ENCODE assay signal across 23 cellular contexts in the genomic region with DNA sequence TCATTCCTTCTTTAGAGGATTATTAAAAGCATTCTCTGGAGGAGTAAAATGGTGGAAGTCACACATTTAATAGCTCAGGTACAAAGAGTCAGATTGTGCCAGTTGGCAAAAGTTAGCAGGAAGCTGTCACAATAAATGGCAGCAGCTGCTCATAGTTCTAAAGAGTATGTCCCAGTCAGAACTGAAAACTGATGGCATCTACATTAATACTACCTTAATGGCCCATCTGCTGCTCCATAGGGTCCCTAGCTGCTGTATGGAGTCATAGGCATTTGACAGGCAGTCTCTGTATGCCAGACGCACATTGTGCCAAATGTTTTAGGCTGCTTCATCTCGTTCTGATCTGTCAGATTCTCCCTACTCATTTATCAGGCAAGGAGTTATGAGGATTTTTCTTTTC.
DNase-seq lines count a peak whose midpoint lies in the region; ATAC-seq and TF ChIP-seq lines count a peak whose summit lies in the region.
"Had no signal": no experiment of that assay in that cellular context is flagged by ENCODE, and none has a peak within 500 bp of the region (broad histone marks: within the 10 kb centered on the region; RNA-seq: fewer than 3 reads in every experiment).

No MANE protein-coding gene starts in this region.

- H3K4me2 ChIP-seq in HCT116 (ENCODE audit: low read length) (no peak overlapping the region), neural progenitor cell (no peak overlapping the region)
- H3K4me2 ChIP-seq: BLaER1 treated with 17β-estradiol and CSF1 and Interleukin-3, amounts not matched to agents 10 nM and 100 nM had no signal

- H3K4me3 Mint-ChIP-seq in neural progenitor cell: no peak overlapping the region
- H3K4me3 Mint-ChIP-seq in mesothelial cell of epicardium: no peak overlapping the region
- H3K4me3 Mint-ChIP-seq: CD4-positive, alpha-beta memory T cell had no signal

- H3K27me3 Mint-ChIP-seq in neural progenitor cell (ENCODE audit: insufficient read depth, low read depth): peaks cover 4% of the 10 kb centered on the region
- no peaks in the 10 kb centered on the region for H3K27me3 Mint-ChIP-seq in mesothelial cell of epicardium (ENCODE audit: low read depth)
- H3K27me3 Mint-ChIP-seq: CD4-positive, alpha-beta memory T cell had no signal

- H3F3A ChIP-seq in neural progenitor cell (ENCODE audit: low read depth): no peaks in the 10 kb centered on the region

- POLR2A ChIA-PET in HCT116 (lab: Charles Lee): no interaction called here

- H3K9me2 ChIP-seq in HCT116 (ENCODE audit: insufficient read depth): no peaks in the 10 kb centered on the region

- H3K9ac ChIP-seq in HCT116 (ENCODE audit: low read length) (no peak overlapping the region), neural progenitor cell (no peak overlapping the region)
- H3K9ac ChIP-seq: BLaER1 treated with 17β-estradiol and CSF1 and Interleukin-3, amounts not matched to agents 10 nM and 100 nM had no signal

- DNase-seq in DMS53 (lab: John Stamatoyannopoulos, UW): peak; percentile 7
- DNase-seq in DMS53 treated with DMSO at 0.1 percent for 48 hours (lab: John Stamatoyannopoulos, UW; ENCODE audit: unreplicated experiment): no peak
- no peak for DNase-seq in HCT116 (ENCODE audit: low read depth, low spot score)
- peak; percentile 76 to 95 for DNase-seq in NCI-H524 (lab: John Stamatoyannopoulos, UW)
- no peak for DNase-seq in neural progenitor cell (ENCODE audit: low spot score)
- no peak for DNase-seq in activated naive CD4-positive, alpha-beta T cell treated with Interleukin-2 at 50 U/mL for 16 hours
- no peak for DNase-seq in mesothelial cell of epicardium (ENCODE audit: low spot score in 2 of 2, unreplicated experiment in 2 of 2)
- DNase-seq: ACHN; Caco-2; CD4-positive, alpha-beta memory T cell; DMS153; GF-D8; H7; KBM-7; MM.1S; NCI-H1048; NCI-H1436 treated with DMSO at 0.1 percent for 48 hours; SIG-M5 had no signal

- no peak for TF ChIP-seq CTCF in HCT116 (IDR thresholded peaks at IDR 0.05 in 2 of 3, conservative IDR thresholded peaks at IDR 0.05 in 1 of 3; ENCODE audit: borderline replicate concordance in 1 of 3, insufficient read depth in 1 of 3, low read depth in 2 of 3, low read length in 2 of 3)
- TF ChIP-seq CTCF in neural progenitor cell (IDR thresholded peaks at IDR 0.05): no peak
- TF ChIP-seq CTCF in mesothelial cell of epicardium (IDR thresholded peaks at IDR 0.05; ENCODE audit: unreplicated experiment): no peak

- no peaks in the 10 kb centered on the region for H3K79me2 ChIP-seq in HCT116 (ENCODE audit: insufficient read depth, low read length)
- no peaks in the 10 kb centered on the region for H3K79me2 ChIP-seq in neural progenitor cell (ENCODE audit: low read depth)

- H2AFZ ChIP-seq in HCT116 (ENCODE audit: low read depth, low read length, poor library complexity, severe bottlenecking) (peak overlapping the region; percentile 27), neural progenitor cell (replicated peaks) (peak overlapping the region; percentile 29)

- H3K9me3 ChIP-seq in HCT116 (ENCODE audit: control insufficient read depth in 1 of 2, insufficient read depth in 1 of 2, low read depth in 1 of 2, low read length in 2 of 2) (no peaks in the 10 kb centered on the region), neural progenitor cell (ENCODE audit: low read depth) (no peaks in the 10 kb centered on the region)
- H3K9me3 ChIP-seq: BLaER1 treated with 17β-estradiol and CSF1 and Interleukin-3, amounts not matched to agents 10 nM and 100 nM; Caco-2 had no signal

- no peak overlapping the region for H3K4me3 ChIP-seq in HCT116 (replicated peaks in 1 of 2; ENCODE audit: low read depth in 1 of 2, low read length in 2 of 2)
- H3K4me3 ChIP-seq in neural progenitor cell: no peak overlapping the region
- H3K4me3 ChIP-seq: BLaER1 treated with 17β-estradiol and CSF1 and Interleukin-3, amounts not matched to agents 10 nM and 100 nM had no signal

- CTCF ChIA-PET in HCT116 (lab: Charles Lee): no interaction called here

- H3K36me3 Mint-ChIP-seq in neural progenitor cell (no peaks in the 10 kb centered on the region), mesothelial cell of epicardium (no peaks in the 10 kb centered on the region)
- H3K36me3 Mint-ChIP-seq: CD4-positive, alpha-beta memory T cell had no signal

- H4K20me1 ChIP-seq in HCT116 (ENCODE audit: insufficient read depth) (no peaks in the 10 kb centered on the region), neural progenitor cell (ENCODE audit: low read depth) (no peaks in the 10 kb centered on the region)
- H4K20me1 ChIP-seq: BLaER1 treated with 17β-estradiol and CSF1 and Interleukin-3, amounts not matched to agents 10 nM and 100 nM had no signal

- H3K36me3 ChIP-seq in HCT116 (ENCODE audit: control insufficient read depth in 1 of 2, insufficient read depth in 2 of 2, low read length in 2 of 2) (no peaks in the 10 kb centered on the region), neural progenitor cell (no peaks in the 10 kb centered on the region)
- H3K36me3 ChIP-seq: BLaER1 treated with 17β-estradiol and CSF1 and Interleukin-3, amounts not matched to agents 10 nM and 100 nM had no signal

- no peak for TF ChIP-seq RAD21 in HCT116 (IDR thresholded peaks at IDR 0.05; ENCODE audit: low read depth)

- H3K27me3 ChIP-seq in HCT116 (ENCODE audit: insufficient read depth, low read length) (no peaks in the 10 kb centered on the region), neural progenitor cell (no peaks in the 10 kb centered on the region)
- H3K27me3 ChIP-seq: BLaER1 treated with 17β-estradiol and CSF1 and Interleukin-3, amounts not matched to agents 10 nM and 100 nM had no signal

- no TSS peak for BruUV-seq in HCT116 (replicated peaks; lab: Mats Ljungman, UMichigan)

- H3K4me1 ChIP-seq in HCT116 (ENCODE audit: control insufficient read depth in 1 of 2, insufficient read depth in 2 of 2, low read length in 2 of 2): no peaks in the 10 kb centered on the region
- peaks cover 6% of the 10 kb centered on the region for H3K4me1 ChIP-seq in neural progenitor cell
- H3K4me1 ChIP-seq: BLaER1 treated with 17β-estradiol and CSF1 and Interleukin-3, amounts not matched to agents 10 nM and 100 nM; Caco-2 had no signal

- TF ChIP-seq POLR2A in HCT116 (IDR thresholded peaks at IDR 0.05; ENCODE audit: borderline replicate concordance, extremely low read depth, insufficient read depth, insufficient read length): no peak

- ATAC-seq in HCT116: no peak
- ATAC-seq in HG02981 (IDR thresholded peaks at IDR 0.05; ENCODE audit: unreplicated experiment): no peak
- ATAC-seq: SK-N-SH treated with all-trans-retinoic acid at 6 μM for 48 hours had no signal

- RAD21 ChIA-PET in HCT116 (lab: Charles Lee; ENCODE audit: low non-redundant PET in 1 of 2, low total read pairs in 2 of 2, uncharacterized antibody in 2 of 2, unreplicated experiment in 2 of 2): no interaction called here

- intact Hi-C loops in HCT116 (cut with micrococcal nuclease): no loop called here

- H3K27ac ChIP-seq in HCT116 (ENCODE audit: low read depth, low read length) (no peak overlapping the region), neural progenitor cell (no peak overlapping the region)
- H3K27ac ChIP-seq: 22Rv1; BLaER1 treated with 17β-estradiol and CSF1 and Interleukin-3, amounts not matched to agents 10 nM and 100 nM; RWPE1 had no signal

- peaks cover 4% of the 10 kb centered on the region for H3K9me3 Mint-ChIP-seq in neural progenitor cell
- no peaks in the 10 kb centered on the region for H3K9me3 Mint-ChIP-seq in mesothelial cell of epicardium

- no peak overlapping the region for H3K27ac Mint-ChIP-seq in neural progenitor cell
- no peak overlapping the region for H3K27ac Mint-ChIP-seq in mesothelial cell of epicardium
- H3K27ac Mint-ChIP-seq: CD4-positive, alpha-beta memory T cell had no signal

- H3K4me1 Mint-ChIP-seq in neural progenitor cell: peaks cover 3% of the 10 kb centered on the region
- H3K4me1 Mint-ChIP-seq in mesothelial cell of epicardium: no peaks in the 10 kb centered on the region
- H3K4me1 Mint-ChIP-seq: CD4-positive, alpha-beta memory T cell had no signal

TF ChIP-seq in HCT116, 20 proteins besides CTCF, POLR2A, EP300 and RAD21 (continues in another document):
- no peak for TF ChIP-seq TCF7L2 (IDR thresholded peaks at IDR 0.05; ENCODE audit: borderline replicate concordance, extremely low read depth, insufficient read depth, insufficient read length)
- TF ChIP-seq FOSL1 (IDR thresholded peaks at IDR 0.05; ENCODE audit: low read depth): no peak
- TF ChIP-seq, protein P1, sequence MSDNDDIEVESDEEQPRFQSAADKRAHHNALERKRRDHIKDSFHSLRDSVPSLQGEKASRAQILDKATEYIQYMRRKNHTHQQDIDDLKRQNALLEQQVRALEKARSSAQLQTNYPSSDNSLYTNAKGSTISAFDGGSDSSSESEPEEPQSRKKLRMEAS (IDR thresholded peaks at IDR 0.05): no peak
- TF ChIP-seq, protein P2, sequence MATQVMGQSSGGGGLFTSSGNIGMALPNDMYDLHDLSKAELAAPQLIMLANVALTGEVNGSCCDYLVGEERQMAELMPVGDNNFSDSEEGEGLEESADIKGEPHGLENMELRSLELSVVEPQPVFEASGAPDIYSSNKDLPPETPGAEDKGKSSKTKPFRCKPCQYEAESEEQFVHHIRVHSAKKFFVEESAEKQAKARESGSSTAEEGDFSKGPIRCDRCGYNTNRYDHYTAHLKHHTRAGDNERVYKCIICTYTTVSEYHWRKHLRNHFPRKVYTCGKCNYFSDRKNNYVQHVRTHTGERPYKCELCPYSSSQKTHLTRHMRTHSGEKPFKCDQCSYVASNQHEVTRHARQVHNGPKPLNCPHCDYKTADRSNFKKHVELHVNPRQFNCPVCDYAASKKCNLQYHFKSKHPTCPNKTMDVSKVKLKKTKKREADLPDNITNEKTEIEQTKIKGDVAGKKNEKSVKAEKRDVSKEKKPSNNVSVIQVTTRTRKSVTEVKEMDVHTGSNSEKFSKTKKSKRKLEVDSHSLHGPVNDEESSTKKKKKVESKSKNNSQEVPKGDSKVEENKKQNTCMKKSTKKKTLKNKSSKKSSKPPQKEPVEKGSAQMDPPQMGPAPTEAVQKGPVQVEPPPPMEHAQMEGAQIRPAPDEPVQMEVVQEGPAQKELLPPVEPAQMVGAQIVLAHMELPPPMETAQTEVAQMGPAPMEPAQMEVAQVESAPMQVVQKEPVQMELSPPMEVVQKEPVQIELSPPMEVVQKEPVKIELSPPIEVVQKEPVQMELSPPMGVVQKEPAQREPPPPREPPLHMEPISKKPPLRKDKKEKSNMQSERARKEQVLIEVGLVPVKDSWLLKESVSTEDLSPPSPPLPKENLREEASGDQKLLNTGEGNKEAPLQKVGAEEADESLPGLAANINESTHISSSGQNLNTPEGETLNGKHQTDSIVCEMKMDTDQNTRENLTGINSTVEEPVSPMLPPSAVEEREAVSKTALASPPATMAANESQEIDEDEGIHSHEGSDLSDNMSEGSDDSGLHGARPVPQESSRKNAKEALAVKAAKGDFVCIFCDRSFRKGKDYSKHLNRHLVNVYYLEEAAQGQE (IDR thresholded peaks at IDR 0.05; ENCODE audit: low read depth): no peak
- TF ChIP-seq, protein P3, sequence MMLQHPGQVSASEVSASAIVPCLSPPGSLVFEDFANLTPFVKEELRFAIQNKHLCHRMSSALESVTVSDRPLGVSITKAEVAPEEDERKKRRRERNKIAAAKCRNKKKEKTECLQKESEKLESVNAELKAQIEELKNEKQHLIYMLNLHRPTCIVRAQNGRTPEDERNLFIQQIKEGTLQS (IDR thresholded peaks at IDR 0.05): no peak
- TF ChIP-seq EZH2 (IDR thresholded peaks at IDR 0.05): no peak
- no peak for TF ChIP-seq EGR1 (IDR thresholded peaks at IDR 0.05; ENCODE audit: low read depth)
- no peak for TF ChIP-seq ZFX (IDR thresholded peaks at IDR 0.05)

Comparison
In these comparisons a context has a peak if more than half of its experiments do, and no peak if none do; other contexts are left out.
1. DNase-seq: peak in DMS53 (single experiment) and NCI-H524 (2 of 2); none in DMS53 treated with DMSO at 0.1 percent for 48 hours (single experiment), HCT116 (single experiment), neural progenitor cell (single experiment), activated naive CD4-positive, alpha-beta T cell treated with Interleukin-2 at 50 U/mL for 16 hours (single experiment) and mesothelial cell of epicardium (0 of 2).